Comparison of ENCODE assay signal across 18 cellular contexts in the genomic region with DNA sequence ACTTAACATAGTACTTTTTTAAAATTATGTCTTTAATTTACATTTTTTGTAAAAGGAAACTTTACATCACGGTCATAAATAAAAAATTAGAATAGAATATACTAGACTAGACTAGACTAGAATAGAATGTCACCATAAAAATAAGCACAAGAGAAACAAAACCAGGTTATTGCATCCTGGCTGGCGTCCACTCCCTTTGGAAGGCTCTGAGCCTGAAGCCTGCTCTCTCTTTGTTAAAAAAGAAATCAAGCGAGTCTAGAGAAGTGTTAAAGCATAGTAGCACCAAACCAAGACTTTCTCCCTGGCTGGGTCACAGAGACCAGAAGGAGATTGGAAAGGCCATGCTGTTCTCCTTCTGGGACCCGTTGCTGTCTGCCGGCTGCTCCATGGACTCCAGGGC.
DNase-seq lines count a peak whose midpoint lies in the region; ATAC-seq and TF ChIP-seq lines count a peak whose summit lies in the region.
"Had no signal": no experiment of that assay in that cellular context is flagged by ENCODE, and none has a peak within 500 bp of the region (broad histone marks: within the 10 kb centered on the region; RNA-seq: fewer than 3 reads in every experiment).

No MANE protein-coding gene starts in this region.

- no TSS peak for BruUV-seq in MCF 10A (replicated peaks; lab: Mats Ljungman, UMichigan)

- no peaks in the 10 kb centered on the region for H3K9me3 Mint-ChIP-seq in MCF 10A (ENCODE audit: unreplicated experiment)
- H3K9me3 Mint-ChIP-seq: CD8-positive, alpha-beta T cell had no signal

- WGBS in esophagus muscularis mucosa = 52% methylated on average over 5 of the region's 5 CpGs
- WGBS in prostate gland = 12% methylated on average over 5 of the region's 5 CpGs

- no peak for ATAC-seq in GM21526 (IDR thresholded peaks at IDR 0.05; ENCODE audit: low FRiP score, unreplicated experiment)
- ATAC-seq: CD8-positive, alpha-beta T cell; GM12878 had no signal

- in situ Hi-C loops in G401 (cut with HindIII; ENCODE audit: low sequenced_read_pairs) = no loop called here

- H3K36me3 Mint-ChIP-seq in MCF 10A (ENCODE audit: insufficient read depth, unreplicated experiment) = no peaks in the 10 kb centered on the region
- H3K36me3 Mint-ChIP-seq: CD8-positive, alpha-beta T cell had no signal

- POLR2A ChIA-PET in MCF 10A (lab: Yijun Ruan, JAX) = no interaction called here

- TF ChIP-seq EP300 in esophagus muscularis mucosa (IDR thresholded peaks at IDR 0.05) = no peak

- TF ChIP-seq POLR2A in esophagus muscularis mucosa (IDR thresholded peaks at IDR 0.05; ENCODE audit: low read depth) (no peak), prostate gland (IDR thresholded peaks at IDR 0.05) (no peak), vagina (IDR thresholded peaks at IDR 0.05) (no peak)

- no peaks in the 10 kb centered on the region for H3K36me3 ChIP-seq in esophagus muscularis mucosa
- H3K36me3 ChIP-seq in prostate gland = no peaks in the 10 kb centered on the region
- no peaks in the 10 kb centered on the region for H3K36me3 ChIP-seq in vagina
- H3K36me3 ChIP-seq: BLaER1 treated with 17β-estradiol and CSF1 and Interleukin-3, amounts not matched to agents 10 nM and 100 nM had no signal

- no peak overlapping the region for H3K4me3 Mint-ChIP-seq in MCF 10A (ENCODE audit: unreplicated experiment)
- H3K4me3 Mint-ChIP-seq: B cell; CD8-positive, alpha-beta T cell; HFFc6 had no signal

- peaks cover 47% of the 10 kb centered on the region for H3K27me3 Mint-ChIP-seq in MCF 10A (ENCODE audit: insufficient read depth, unreplicated experiment)

- peaks cover 6% of the 10 kb centered on the region for H3K4me1 Mint-ChIP-seq in MCF 10A (ENCODE audit: insufficient read depth, unreplicated experiment)
- H3K4me1 Mint-ChIP-seq: B cell had no signal

- H3K9me3 ChIP-seq in esophagus muscularis mucosa (no peaks in the 10 kb centered on the region), prostate gland (no peaks in the 10 kb centered on the region), vagina (no peaks in the 10 kb centered on the region)

- H3K4me3 ChIP-seq in esophagus muscularis mucosa = no peak overlapping the region
- no peak overlapping the region for H3K4me3 ChIP-seq in prostate gland
- H3K4me3 ChIP-seq in vagina = no peak overlapping the region
- H3K4me3 ChIP-seq: BLaER1 treated with 17β-estradiol and CSF1 and Interleukin-3, amounts not matched to agents 10 nM and 100 nM; GM12878 had no signal

- H3K4me1 ChIP-seq in esophagus muscularis mucosa (peaks cover 33 to 82% (median 67%) of the 10 kb centered on the region in 4 donors), prostate gland (replicated peaks) (no peaks in the 10 kb centered on the region), vagina (no peaks in the 10 kb centered on the region)

- DNase-seq in G401 (ENCODE audit: low spot score) (peak; percentile 46), esophagus muscularis mucosa (ENCODE audit: extremely low spot score) (no peak), prostate gland (ENCODE audit: low spot score) (peak; percentile 25), vagina (ENCODE audit: extremely low spot score in 2 of 2) (no peak), MCF 10A (ENCODE audit: unreplicated experiment) (no peak), 8988T (no peak)
- DNase-seq: Calu3; CD8-positive, alpha-beta T cell; DMS79 treated with DMSO at 0.1 percent for 48 hours; GOT3; H7; HFFc6 had no signal

- H3K27ac ChIP-seq in esophagus muscularis mucosa (replicated peaks in 1 of 4) (peak overlapping the region; percentile 70 to 79 (median 75)), prostate gland (no peak overlapping the region), vagina (peak overlapping the region; percentile 30)
- H3K27ac ChIP-seq: 22Rv1; BLaER1 treated with 17β-estradiol and CSF1 and Interleukin-3, amounts not matched to agents 10 nM and 100 nM; HL-60 had no signal

- intact Hi-C loops in esophagus muscularis mucosa (cut with DNase I) (loop anchor here (5.0 kb wide), 1 partner anchor 92 kb away; no protein-coding TSS in a partner anchor), prostate gland (cut with DNase I) (loop anchor here (5.0 to 10.0 kb wide), 2 partner anchors 218 to 300 kb away; a partner anchor contains a TSS), vagina (cut with DNase I) (no loop called here), MCF 10A (cut with micrococcal nuclease) (no loop called here)

- no peak for TF ChIP-seq CTCF in esophagus muscularis mucosa (IDR thresholded peaks at IDR 0.05)
- no peak for TF ChIP-seq CTCF in prostate gland (IDR thresholded peaks at IDR 0.05)
- no peak for TF ChIP-seq CTCF in vagina (IDR thresholded peaks at IDR 0.05)
- no peak for TF ChIP-seq CTCF in MCF 10A (IDR thresholded peaks at IDR 0.05; ENCODE audit: unreplicated experiment)

- H3K27me3 ChIP-seq in esophagus muscularis mucosa (no peaks in the 10 kb centered on the region), prostate gland (replicated peaks; ENCODE audit: insufficient read depth) (no peaks in the 10 kb centered on the region), vagina (no peaks in the 10 kb centered on the region)
- H3K27me3 ChIP-seq: BLaER1 treated with 17β-estradiol and CSF1 and Interleukin-3, amounts not matched to agents 10 nM and 100 nM had no signal

- CTCF ChIA-PET in MCF 10A (lab: Yijun Ruan, JAX) = no interaction called here

- no peak overlapping the region for H3K27ac Mint-ChIP-seq in MCF 10A (ENCODE audit: low read depth, unreplicated experiment)
- H3K27ac Mint-ChIP-seq: B cell; CD8-positive, alpha-beta T cell; HFFc6 had no signal

Comparison
In these comparisons a context has a peak if more than half of its experiments do, and no peak if none do; other contexts are left out.
1. DNase-seq: peak in G401 (single experiment) and prostate gland (single experiment); none in esophagus muscularis mucosa (single experiment), vagina (0 of 2), MCF 10A (single experiment) and 8988T (single experiment).
2. H3K27ac ChIP-seq: peak in esophagus muscularis mucosa (4 of 4) and vagina (single experiment); none in prostate gland (0 of 2).
3. intact Hi-C loops: an anchor here in esophagus muscularis mucosa (5.0 kb wide) and prostate gland (5.0 to 10.0 kb wide); none called in vagina and MCF 10A.